ENCODE assay signal across 21 cellular contexts in genomic region chr2:46390036-46390435, GRCh38.
A peak's percentile ranks its signal among the peaks of the same experiment; 100 is the strongest.
DNase-seq lines count a peak whose midpoint lies in the region; ATAC-seq and TF ChIP-seq lines count a peak whose summit lies in the region.
"Had no signal": no experiment of that assay in that cellular context is flagged by ENCODE, and none has a peak within 500 bp of the region (broad histone marks: within the 10 kb centered on the region; RNA-seq: fewer than 3 reads in every experiment).

No MANE protein-coding gene starts in this region.

- H3K4me3 Mint-ChIP-seq in osteocyte (ENCODE audit: unreplicated experiment) = no peak overlapping the region
- no peak overlapping the region for H3K4me3 Mint-ChIP-seq in activated T-cell treated with anti-CD3 and anti-CD28 coated beads, Interleukin-2, amount 50 U/mL, for 24 hours
- H3K4me3 Mint-ChIP-seq: B cell, CD14-positive monocyte, IgD-negative memory B cell had no signal

- no peaks in the 10 kb centered on the region for H3K36me3 ChIP-seq in WERI-Rb-1
- peaks cover 6 to 33% (median 17%) of the 10 kb centered on the region in 4 donors for H3K36me3 ChIP-seq in upper lobe of left lung
- H3K36me3 ChIP-seq: SJCRH30 had no signal

- H3K27ac ChIP-seq in WERI-Rb-1 (peak overlapping the region; percentile 41), upper lobe of left lung (peak overlapping the region in 3 of 4 donors; percentile 45 to 82 (median 61))
- H3K27ac ChIP-seq: SJCRH30 had no signal

- no peak for ATAC-seq in Right ventricle myocardium inferior
- ATAC-seq in upper lobe of left lung (ENCODE audit: low FRiP score in 2 of 2) = no peak
- ATAC-seq: Panc1 had no signal

- 78 to 88% methylated on average over 3 of the region's 3 CpGs for WGBS in upper lobe of left lung, 2 donors

- DNase-seq in cardiac septum (ENCODE audit: low spot score) = peak; percentile 6
- DNase-seq in Right ventricle myocardium inferior (ENCODE audit: missing footprints) = no peak
- DNase-seq in WERI-Rb-1 = no peak
- peak; percentile 36 for DNase-seq in osteocyte (ENCODE audit: extremely low spot score, unreplicated experiment)
- no peak for DNase-seq in upper lobe of left lung
- no peak for DNase-seq in activated T-cell treated with anti-CD3 and anti-CD28 coated beads, Interleukin-2, amount 50 U/mL, for 24 hours
- no peak for DNase-seq in D341Med (ENCODE audit: low spot score)
- DNase-seq: GF-D8; MV-4-11; NCI-H1105 treated with DMSO at 0.1 percent for 48 hours; NCI-H2081; NCI-H2171; NCI-H345; NCI-H524; NCI-H774; NK-92 treated with Interleukin-12 subunit alpha and Interleukin-12 subunit beta, amount 100 ng/mL, for 24 hours; SJCRH30 had no signal

- TF ChIP-seq EP300 in upper lobe of left lung (IDR thresholded peaks at IDR 0.05) = no peak

- no peaks in the 10 kb centered on the region for H3K4me1 Mint-ChIP-seq in osteocyte (ENCODE audit: unreplicated experiment)
- H3K4me1 Mint-ChIP-seq in activated T-cell treated with anti-CD3 and anti-CD28 coated beads, Interleukin-2, amount 50 U/mL, for 24 hours (ENCODE audit: low read depth) = peaks cover 5% of the 10 kb centered on the region
- H3K4me1 Mint-ChIP-seq: B cell, IgD-negative memory B cell had no signal

- peaks cover 6 to 28% (median 12%) of the 10 kb centered on the region in 4 donors for H3K4me1 ChIP-seq in upper lobe of left lung

- H3K9me3 ChIP-seq in WERI-Rb-1 (ENCODE audit: severe bottlenecking) (no peaks in the 10 kb centered on the region), upper lobe of left lung (no peaks in the 10 kb centered on the region)
- H3K9me3 ChIP-seq: SJCRH30 had no signal

- H3K27me3 Mint-ChIP-seq in osteocyte (ENCODE audit: unreplicated experiment) = peaks cover 35% of the 10 kb centered on the region
- H3K27me3 Mint-ChIP-seq in activated T-cell treated with anti-CD3 and anti-CD28 coated beads, Interleukin-2, amount 50 U/mL, for 24 hours = peaks cover 10% of the 10 kb centered on the region

- H3K27me3 ChIP-seq in WERI-Rb-1 (ENCODE audit: insufficient read depth, low read depth, severe bottlenecking) = no peaks in the 10 kb centered on the region
- H3K27me3 ChIP-seq in upper lobe of left lung = no peaks in the 10 kb centered on the region
- H3K27me3 ChIP-seq: SJCRH30 had no signal

- TF ChIP-seq CTCF in WERI-Rb-1 (IDR thresholded peaks at IDR 0.05; ENCODE audit: low read depth, low read length) (no peak), osteocyte (IDR thresholded peaks at IDR 0.05) (no peak), upper lobe of left lung (IDR thresholded peaks at IDR 0.05) (no peak)

- H3K36me3 Mint-ChIP-seq in osteocyte (ENCODE audit: unreplicated experiment) = no peaks in the 10 kb centered on the region
- H3K36me3 Mint-ChIP-seq in activated T-cell treated with anti-CD3 and anti-CD28 coated beads, Interleukin-2, amount 50 U/mL, for 24 hours (ENCODE audit: low read depth) = no peaks in the 10 kb centered on the region
- H3K36me3 Mint-ChIP-seq: IgD-negative memory B cell had no signal

- H3K4me3 ChIP-seq in WERI-Rb-1 (ENCODE audit: low read depth, low read length) (no peak overlapping the region), upper lobe of left lung (no peak overlapping the region)
- H3K4me3 ChIP-seq: SJCRH30 had no signal

- H3K27ac Mint-ChIP-seq in osteocyte (ENCODE audit: unreplicated experiment) = no peak overlapping the region
- H3K27ac Mint-ChIP-seq in activated T-cell treated with anti-CD3 and anti-CD28 coated beads, Interleukin-2, amount 50 U/mL, for 24 hours = no peak overlapping the region
- H3K27ac Mint-ChIP-seq: B cell, IgD-negative memory B cell had no signal

- intact Hi-C loops in cardiac septum (cut with DNase I) (no loop called here), Right ventricle myocardium inferior (cut with DNase I) (loop anchor here (5.0 kb wide), 1 partner anchor 47 kb away; no protein-coding TSS in a partner anchor)

- TF ChIP-seq POLR2A in upper lobe of left lung (IDR thresholded peaks at IDR 0.05) = no peak

- no peaks in the 10 kb centered on the region for H3K9me3 Mint-ChIP-seq in osteocyte (ENCODE audit: unreplicated experiment)
- no peaks in the 10 kb centered on the region for H3K9me3 Mint-ChIP-seq in activated T-cell treated with anti-CD3 and anti-CD28 coated beads, Interleukin-2, amount 50 U/mL, for 24 hours
- H3K9me3 Mint-ChIP-seq: IgD-negative memory B cell had no signal

Comparison
In these comparisons a context has a peak if more than half of its experiments do, and no peak if none do; other contexts are left out.
1. DNase-seq: peak in cardiac septum (single experiment) and osteocyte (single experiment); none in Right ventricle myocardium inferior (single experiment), WERI-Rb-1 (single experiment), upper lobe of left lung (0 of 2), activated T-cell treated with anti-CD3 and anti-CD28 coated beads, Interleukin-2, amount 50 U/mL, for 24 hours (single experiment) and D341Med (single experiment).